In genomic region chr3:127448161-127448561, GRCh38 we compare ENCODE assay signal across 1 cellular context.
TF ChIP-seq lines count a peak whose summit lies in the region.

No MANE protein-coding gene starts in this region.

TF ChIP-seq in H1, 55 proteins besides CTCF, POLR2A, EP300 and RAD21:
- TF ChIP-seq USF2 (IDR thresholded peaks at IDR 0.05; ENCODE audit: low read length): peak; percentile 53; the same call in 1 of the 2 replicates
- TF ChIP-seq ZNF274 (IDR thresholded peaks at IDR 0.05; ENCODE audit: borderline replicate concordance, extremely low read depth, low read length): no peak
